ENCODE assay signal across 8 cellular contexts in genomic region chr2:187580462-187581124, GRCh38. TPM values are rescaled to one million over a fixed set of nuclear protein-coding genes. Genes with fewer than 3 reads are reported as not detected.
A peak's percentile ranks its signal among the peaks of the same experiment; 100 is the strongest.
DNase-seq lines count a peak whose midpoint lies in the region; ATAC-seq, FAIRE-seq and TF ChIP-seq lines count a peak whose summit lies in the region.

No MANE protein-coding gene starts in this region.

- H3K27ac ChIP-seq in GM12878 (ENCODE audit: control insufficient read depth, insufficient read depth): no peak overlapping the region
- H3K27ac ChIP-seq in CD4-positive, alpha-beta T cell (ENCODE audit: low read depth, low read length): no peak overlapping the region

- H3K4me3 ChIP-seq in GM12878: no peak overlapping the region

- no peak for TF ChIP-seq POLR2A in GM12878 (IDR thresholded peaks at IDR 0.05; ENCODE audit: low read depth, low read length)

- in situ Hi-C loops in GM12878 (cut with MboI): loop anchor here (5.0 kb wide), 1 partner anchor 267 kb away; no protein-coding TSS in a partner anchor

- BruUV-seq in GM12878 (replicated peaks; lab: Mats Ljungman, UMichigan): no TSS peak

- H3K4me1 ChIP-seq in GM12878 (ENCODE audit: control insufficient read depth, insufficient read depth, low read length): no peaks in the 10 kb centered on the region

- no peaks in the 10 kb centered on the region for H3K36me3 Mint-ChIP-seq in CD4-positive, alpha-beta T cell (ENCODE audit: low read depth)

- no peaks in the 10 kb centered on the region for H3K36me3 ChIP-seq in GM12878 (ENCODE audit: control insufficient read depth in 2 of 2, insufficient read depth in 2 of 2, low read length in 1 of 2)

- SMC1A ChIA-PET in GM12878 (lab: Charles Lee; ENCODE audit: uncharacterized antibody, unreplicated experiment): interaction anchor here (0.6 to 10.7 kb wide), 32 partner anchors 8 to 1831 kb away, joined by 3 to 389 read pairs (median 4); partner anchors contain the start of genes CALCRL and TFPI

- CTCF ChIA-PET in GM12878 (lab: Yijun Ruan, JAX): interaction anchor here (0.6 to 15.4 kb wide), 54 partner anchors 9 to 1832 kb away, joined by 3 to 562 read pairs (median 4); no protein-coding TSS in a partner anchor
- CTCF ChIA-PET in CD4-positive, alpha-beta T cell (lab: Charles Lee): no interaction called here

- H3K9me3 Mint-ChIP-seq in CD4-positive, alpha-beta T cell: no peaks in the 10 kb centered on the region

- ATAC-seq in GM21619 (IDR thresholded peaks at IDR 0.05; ENCODE audit: unreplicated experiment): peak; percentile 61
- peak; percentile 77 for ATAC-seq in GM12878
- ATAC-seq in CD4-positive, alpha-beta T cell (ENCODE audit: poor library complexity): no peak
- no peak for ATAC-seq in GM18870 (IDR thresholded peaks at IDR 0.05; ENCODE audit: unreplicated experiment)

- H3K79me2 ChIP-seq in GM12878 (ENCODE audit: control insufficient read depth, insufficient read depth, low read length): no peaks in the 10 kb centered on the region

- peak; percentile 64; the same call in 1 of the 2 replicates for TF ChIP-seq RAD21 in GM12878 (IDR thresholded peaks at IDR 0.05; ENCODE audit: insufficient read depth, low read depth, low read length)

- 3% methylated on average over 7 of the region's 7 CpGs for WGBS in GM12878 (ENCODE audit: insufficient coverage, insufficient replicate concordance, low lambda C conversion rate, missing lambda C conversion rate)

- no peak overlapping the region for H3K9ac ChIP-seq in GM12878 (ENCODE audit: control insufficient read depth, insufficient read depth, low read length)

- FAIRE-seq in GM12878 (lab: Jason Lieb, UNC): peak; percentile 59

- no peak for TF ChIP-seq EP300 in GM12878 (IDR thresholded peaks at IDR 0.05; ENCODE audit: borderline replicate concordance in 1 of 2, control insufficient read depth in 1 of 2, low read depth in 2 of 2, low read length in 2 of 2)

- H3K27me3 ChIP-seq in GM12878 (replicated peaks in 1 of 2; ENCODE audit: control insufficient read depth in 2 of 2, insufficient read depth in 2 of 2, low read length in 1 of 2): no peaks in the 10 kb centered on the region
- H3K27me3 ChIP-seq in CD4-positive, alpha-beta T cell (ENCODE audit: control insufficient read depth, insufficient read depth, low read length): no peaks in the 10 kb centered on the region

- no peak overlapping the region for H3K4me3 Mint-ChIP-seq in CD4-positive, alpha-beta T cell

- no peak overlapping the region for H3K27ac Mint-ChIP-seq in CD4-positive, alpha-beta T cell

- TF ChIP-seq CTCF in GM12878 (IDR thresholded peaks at IDR 0.05 in 2 of 3, conservative IDR thresholded peaks at IDR 0.05 in 1 of 3; ENCODE audit: control insufficient read depth in 2 of 3, extremely low read depth in 1 of 3, insufficient read depth in 1 of 3, low read depth in 3 of 3, low read length in 3 of 3): peak; percentile 17 to 53 (median 31); a peak in 3 of 6 replicates
- no peak for TF ChIP-seq CTCF in CD4-positive, alpha-beta T cell (IDR thresholded peaks at IDR 0.05)

- H2AFZ ChIP-seq in GM12878 (ENCODE audit: control insufficient read depth, low read depth, low read length): no peak overlapping the region; the same call in 1 of the 2 replicates

- intact Hi-C loops in GM12878 (cut with micrococcal nuclease; ENCODE audit: unreplicated experiment): loop anchor here (1.0 to 10.0 kb wide), 5 partner anchors 80 to 932 kb away; no protein-coding TSS in a partner anchor
- intact Hi-C loops in CD4-positive, alpha-beta T cell (cut with DNase I, micrococcal nuclease): loop anchor here (5.0 kb wide), 1 partner anchor 1832 kb away; no protein-coding TSS in a partner anchor

- DNase-seq in AG08396 (ENCODE audit: low spot score) (peak; percentile 35), NCI-H2029 treated with DMSO at 0.1 percent for 48 hours (lab: John Stamatoyannopoulos, UW) (peak; percentile 15), GM12878 (ENCODE audit: low read depth, low spot score) (no peak), left kidney (ENCODE audit: low read depth, low spot score) (peak; percentile 70)
- no peak for DNase-seq in stimulated activated CD4-positive, alpha-beta T cell treated with anti-CD3 and anti-CD28 coated beads, Interleukin-12 subunit alpha, Interleukin-12 subunit beta, amount 100 ng/mL, for 4 hours
- DNase-seq in CD4-positive, alpha-beta T cell: no peak

- no peaks in the 10 kb centered on the region for H4K20me1 ChIP-seq in GM12878 (ENCODE audit: control insufficient read depth, insufficient read depth)

- POLR2A ChIA-PET in GM12878 (lab: Charles Lee): interaction anchor here (1.8 kb wide), 1 partner anchor 81 kb away, joined by 11 read pairs; no protein-coding TSS in a partner anchor
- POLR2A ChIA-PET in CD4-positive, alpha-beta T cell (lab: Charles Lee): no interaction called here

- H3K4me2 ChIP-seq in GM12878 (ENCODE audit: control insufficient read depth, insufficient read depth): no peak overlapping the region

- RAD21 ChIA-PET in GM12878 (lab: Charles Lee; ENCODE audit: unreplicated experiment): interaction anchor here (0.7 to 7.9 kb wide), 25 partner anchors 10 to 789 kb away, joined by 3 to 297 read pairs (median 4); partner anchors contain the start of gene TFPI

- no peaks in the 10 kb centered on the region for H3K9me3 ChIP-seq in GM12878 (replicated peaks; ENCODE audit: control insufficient read depth, insufficient read depth, low read length)
- no peaks in the 10 kb centered on the region for H3K9me3 ChIP-seq in CD4-positive, alpha-beta T cell (ENCODE audit: control insufficient read depth, low read length)

- H3K4me1 Mint-ChIP-seq in CD4-positive, alpha-beta T cell (ENCODE audit: low read depth): peaks cover 5% of the 10 kb centered on the region

- no peaks in the 10 kb centered on the region for H3K27me3 Mint-ChIP-seq in CD4-positive, alpha-beta T cell

TF ChIP-seq in GM12878, 131 proteins besides CTCF, POLR2A, EP300 and RAD21:
- TF ChIP-seq RUNX3 (IDR thresholded peaks at IDR 0.05; ENCODE audit: low read length): peak; percentile 56; the same call in 1 of the 2 replicates
- TF ChIP-seq SMC3 (IDR thresholded peaks at IDR 0.05; ENCODE audit: borderline replicate concordance, low read length): peak; percentile 66
- TF ChIP-seq RCOR1 (conservative IDR thresholded peaks at IDR 0.05; ENCODE audit: low read depth, low read length): no peak

RNA-seq across cellular contexts. Expression of gene TFPI, which starts 26.4 kb away (rescaled TPM):
- total RNA-seq in GM12878 (2013; cell fraction: nucleolus; rRNA removed): 4.2 TPM in 2 replicates
- 0.17 and 0.60 TPM in 2 replicates for total RNA-seq in GM12878 (2014; rRNA removed)
- total RNA-seq in GM12878 (2014; rRNA removed; fragmentation: Illumina TruSeq; extraction: Trizol): 0.18 and 0.37 TPM in 2 replicates
- total RNA-seq in GM12878 (2021): 0.29 and 0.41 TPM in 2 replicates
- polyA plus RNA-seq in GM12878 (2011; ENCODE audit: low read depth): not detected
- 0.07 and 0.29 TPM in 2 replicates for polyA plus RNA-seq in GM12878 (2011; rRNA removed)
- polyA plus RNA-seq in GM12878 (2011; cell fraction: cytosol; rRNA removed): 0.10 TPM in 1 of 2 replicates, not detected in the other
- 0.03 and 0.04 TPM in 2 replicates for polyA plus RNA-seq in GM12878 (2011; cell fraction: nucleus; rRNA removed)
- polyA plus RNA-seq in GM12878 (2012): 0.15 and 0.23 TPM in 2 replicates
- polyA plus RNA-seq in GM12878 (2014; fragmentation: Illumina TruSeq; extraction: Trizol): 0.40 and 2.3 TPM in 2 replicates
- under 1 TPM; 0.42 to 0.53 TPM for polyA plus RNA-seq in GM12878 (2014; fragmentation: Nextera tagmentation; extraction: Ambion mirVana)
- polyA plus RNA-seq in GM12878 (2014; rRNA removed): 0.04 and 0.59 TPM in 2 replicates
- polyA plus RNA-seq in GM12878 (2016; fragmentation: Nextera tagmentation; extraction: Ambion mirVana): under 1 TPM; 0.27 to 0.29 TPM
- polyA minus RNA-seq in GM12878 (2011; rRNA and poly(A)+ RNA removed): 0.10 and 0.44 TPM in 2 replicates
- 1.5 TPM in 1 of 2 replicates, not detected in the other for polyA minus RNA-seq in GM12878 (2011; cell fraction: cytosol; rRNA and poly(A)+ RNA removed)
- polyA minus RNA-seq in GM12878 (2011; cell fraction: nucleus; rRNA and poly(A)+ RNA removed): 0.10 and 0.24 TPM in 2 replicates
- under 1 TPM in 1 of 2 experiments, not detected in 1; 0.17 TPM for total RNA-seq in CD4-positive, alpha-beta T cell

Comparison
In these comparisons a context has a peak if more than half of its experiments do, and no peak if none do; other contexts are left out.
1. DNase-seq: peak in AG08396 (single experiment), NCI-H2029 treated with DMSO at 0.1 percent for 48 hours (single experiment) and left kidney (single experiment); none in GM12878 (single experiment), stimulated activated CD4-positive, alpha-beta T cell treated with anti-CD3 and anti-CD28 coated beads, Interleukin-12 subunit alpha, Interleukin-12 subunit beta, amount 100 ng/mL, for 4 hours (single experiment) and CD4-positive, alpha-beta T cell (0 of 10).
2. ATAC-seq: peak in GM21619 (single experiment) and GM12878 (single experiment); none in CD4-positive, alpha-beta T cell (single experiment) and GM18870 (single experiment).